ENCODE assay signal across 24 cellular contexts in the genomic region with DNA sequence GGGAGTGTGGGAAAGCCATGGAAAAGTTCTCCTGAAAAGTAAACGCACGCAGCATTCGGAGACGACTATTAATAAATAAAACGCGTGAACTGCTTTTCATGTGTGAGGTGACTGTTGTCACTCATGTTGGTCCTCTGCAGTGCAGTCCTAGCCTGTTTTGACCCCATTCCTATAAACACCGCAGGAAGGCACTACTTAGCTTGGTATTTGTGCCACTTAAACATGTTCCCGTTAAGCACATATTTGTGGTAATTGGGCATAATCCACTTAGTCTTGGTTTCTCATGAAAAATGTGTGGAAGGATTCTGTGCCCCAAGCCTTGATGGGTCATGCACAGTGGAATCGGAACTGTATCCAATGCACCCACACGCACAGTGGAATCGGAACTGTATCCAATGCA.
"Had no signal": no experiment of that assay in that cellular context is flagged by ENCODE, and none has a peak within 500 bp of the region (broad histone marks: within the 10 kb centered on the region; RNA-seq: fewer than 3 reads in every experiment).

No MANE protein-coding gene starts in this region.

- H3K4me2 ChIP-seq: neural progenitor cell had no signal

- ATAC-seq: activated CD8-positive, alpha-beta T cell treated with anti-CD3 and anti-CD28 coated beads for 36 hours; left lobe of liver; lower lobe of right lung; mucosa of descending colon; naive thymus-derived CD4-positive, alpha-beta T cell; stimulated activated memory B cell treated with anti-CD40 and anti-IgM and Interleukin-4, amounts not matched to agents 10 μg/mL and 1 μg/mL and 100 μg/mL, for 72 hours had no signal

- H3K9ac ChIP-seq: neural progenitor cell had no signal

- H3K36me3 Mint-ChIP-seq: activated naive CD4-positive, alpha-beta T cell treated with anti-CD3 and anti-CD28 coated beads, Interleukin-2, amount 50 U/mL, for 24 hours; brain; naive thymus-derived CD4-positive, alpha-beta T cell; neural progenitor cell; stimulated activated memory B cell treated with anti-CD40 and anti-IgM and Interleukin-4, amounts not matched to agents 10 μg/mL and 1 μg/mL and 100 μg/mL, for 72 hours; type B pancreatic cell had no signal

- H3K9me3 Mint-ChIP-seq: activated CD8-positive, alpha-beta T cell treated with anti-CD3 and anti-CD28 coated beads for 36 hours; activated naive CD4-positive, alpha-beta T cell treated with anti-CD3 and anti-CD28 coated beads, Interleukin-2, amount 50 U/mL, for 24 hours; activated T-helper 1 cell treated with anti-CD3 and anti-CD28 coated beads, Interleukin-12 subunit alpha, Interleukin-12 subunit beta, Interleukin-2, Interleukin-4 antibody, amounts not matched to agents 30 ng/mL and 10 ng/mL and 1 ng/mL, durations not matched to agents 14 hours and 24 hours and 36 hours; brain; naive thymus-derived CD4-positive, alpha-beta T cell; neural progenitor cell; stimulated activated memory B cell treated with anti-CD40 and anti-IgM and Interleukin-4, amounts not matched to agents 10 μg/mL and 1 μg/mL and 100 μg/mL, for 72 hours; T-helper 1 cell treated with Interleukin-12 subunit alpha and Interleukin-12 subunit beta and Interleukin-4 antibody, amounts not matched to agents 30 μg/mL and 1 μg/mL, for 36 hours; type B pancreatic cell had no signal

- H3K4me3 Mint-ChIP-seq: activated CD8-positive, alpha-beta T cell treated with anti-CD3 and anti-CD28 coated beads for 36 hours; activated naive CD4-positive, alpha-beta T cell treated with anti-CD3 and anti-CD28 coated beads, Interleukin-2, amount 50 U/mL, for 24 hours; activated T-helper 1 cell treated with anti-CD3 and anti-CD28 coated beads, Interleukin-12 subunit alpha, Interleukin-12 subunit beta, Interleukin-2, Interleukin-4 antibody, amounts not matched to agents 30 ng/mL and 10 ng/mL and 1 ng/mL, durations not matched to agents 14 hours and 24 hours and 36 hours; brain; naive thymus-derived CD4-positive, alpha-beta T cell; neural progenitor cell; stimulated activated memory B cell treated with anti-CD40 and anti-IgM and Interleukin-4, amounts not matched to agents 10 μg/mL and 1 μg/mL and 100 μg/mL, for 72 hours; T-helper 1 cell treated with Interleukin-12 subunit alpha and Interleukin-12 subunit beta and Interleukin-4 antibody, amounts not matched to agents 30 μg/mL and 1 μg/mL, for 36 hours; type B pancreatic cell had no signal

- H3K27me3 ChIP-seq: neural progenitor cell, right atrium auricular region, stomach had no signal

- H3K4me3 ChIP-seq: lower lobe of right lung, mucosa of descending colon, neural progenitor cell, right atrium auricular region, skin epidermis, stomach had no signal

- H3K27ac Mint-ChIP-seq: activated CD8-positive, alpha-beta T cell treated with anti-CD3 and anti-CD28 coated beads for 36 hours; activated naive CD4-positive, alpha-beta T cell treated with anti-CD3 and anti-CD28 coated beads, Interleukin-2, amount 50 U/mL, for 24 hours; activated T-helper 1 cell treated with anti-CD3 and anti-CD28 coated beads, Interleukin-12 subunit alpha, Interleukin-12 subunit beta, Interleukin-2, Interleukin-4 antibody, amounts not matched to agents 30 ng/mL and 10 ng/mL and 1 ng/mL, durations not matched to agents 14 hours and 24 hours and 36 hours; naive thymus-derived CD4-positive, alpha-beta T cell; neural progenitor cell; stimulated activated memory B cell treated with anti-CD40 and anti-IgM and Interleukin-4, amounts not matched to agents 10 μg/mL and 1 μg/mL and 100 μg/mL, for 72 hours; type B pancreatic cell had no signal

- H3K36me3 ChIP-seq: lower lobe of right lung, neural progenitor cell, right atrium auricular region, stomach had no signal

- H3K4me1 ChIP-seq: lower lobe of right lung, neural progenitor cell had no signal

- H3K9me3 ChIP-seq: lower lobe of right lung, mucosa of descending colon, right atrium auricular region, stomach had no signal

- DNase-seq: activated CD4-positive, alpha-beta T cell treated with anti-CD3 and anti-CD28 coated beads for 4 hours; activated CD4-positive, CD25-positive, alpha-beta regulatory T cell; activated CD8-positive, alpha-beta T cell treated with anti-CD3 and anti-CD28 coated beads for 36 hours; activated gamma-delta T cell treated with Interleukin-2 at 50 U/mL for 16 hours; aorta; foreskin melanocyte; kidney; lower lobe of right lung; mesendoderm; mucosa of descending colon; naive thymus-derived CD4-positive, alpha-beta T cell; stimulated activated CD4-positive, alpha-beta T cell treated with anti-CD3 and anti-CD28 coated beads, Interleukin-15, amount 100 ng/mL, for 24 hours; stomach; T1000 had no signal

- H3K4me1 Mint-ChIP-seq: activated naive CD4-positive, alpha-beta T cell treated with anti-CD3 and anti-CD28 coated beads, Interleukin-2, amount 50 U/mL, for 24 hours; stimulated activated memory B cell treated with anti-CD40 and anti-IgM and Interleukin-4, amounts not matched to agents 10 μg/mL and 1 μg/mL and 100 μg/mL, for 72 hours had no signal
